Comparison of ENCODE assay signal across 8 cellular contexts in the genomic region with DNA sequence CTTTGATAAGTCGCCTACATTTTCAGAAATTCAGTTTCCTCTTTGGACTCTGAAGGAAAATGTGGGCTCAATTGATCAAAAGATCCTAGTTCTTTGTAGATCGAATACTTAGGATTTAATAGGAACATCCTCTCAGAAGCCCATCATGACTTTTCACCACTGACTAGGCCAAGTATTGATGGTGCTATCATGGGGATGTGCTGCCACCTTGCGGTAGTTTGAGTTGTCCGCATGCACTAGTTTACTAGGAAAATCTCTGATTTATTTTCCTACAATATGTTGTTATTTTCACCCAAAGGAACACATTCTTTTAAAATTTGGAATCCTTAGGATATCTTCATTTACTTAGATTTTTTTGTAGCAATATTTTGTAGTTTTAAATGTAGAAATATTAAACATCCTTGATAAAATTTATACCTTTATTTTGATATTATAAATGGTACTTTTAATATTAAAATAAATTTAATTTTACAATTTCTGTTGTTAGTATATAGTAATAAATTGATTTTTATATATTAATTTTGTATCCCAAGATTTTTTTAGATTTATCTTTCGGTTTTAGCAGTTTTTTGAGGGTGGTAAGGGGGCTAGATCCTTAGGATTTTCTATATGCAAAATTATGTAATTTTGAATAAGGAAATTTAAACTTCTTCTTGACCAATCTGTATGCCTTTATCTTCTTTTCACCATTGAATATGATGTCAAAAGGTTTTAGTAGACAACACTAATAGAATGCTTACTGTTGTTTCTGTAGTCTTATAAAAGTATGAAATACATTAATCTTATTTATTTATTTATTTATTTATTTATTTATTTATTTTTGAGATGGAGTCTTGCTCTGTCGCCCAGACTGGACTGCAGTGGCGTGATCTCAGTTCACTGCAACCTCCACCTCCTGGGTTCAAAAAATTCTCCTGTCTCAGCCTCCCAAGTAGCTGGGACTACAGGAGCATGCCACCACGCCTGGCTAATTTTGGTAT. TPM values are rescaled to one million over a fixed set of nuclear protein-coding genes. Genes with fewer than 3 reads are reported as not detected.
DNase-seq lines count a peak whose midpoint lies in the region; ATAC-seq, FAIRE-seq and TF ChIP-seq lines count a peak whose summit lies in the region.

No MANE protein-coding gene starts in this region.

- H2AFZ ChIP-seq in DND-41 (ENCODE audit: low read depth, low read length), result no peak overlapping the region

- H3K9me3 ChIP-seq in DND-41 (ENCODE audit: insufficient read depth, low read length, severe bottlenecking), result no peaks in the 10 kb centered on the region
- H3K9me3 ChIP-seq in kidney (ENCODE audit: control insufficient read depth in 1 of 2, low read length in 2 of 2), result no peaks in the 10 kb centered on the region

- peaks cover 7% of the 10 kb centered on the region for H3K27me3 ChIP-seq in DND-41 (ENCODE audit: insufficient read depth, low read length, poor library complexity)

- H3K79me2 ChIP-seq in DND-41 (ENCODE audit: insufficient read depth, low read length), result no peaks in the 10 kb centered on the region

- ATAC-seq in DND-41 (ENCODE audit: insufficient read depth, low read depth), result peak; percentile 80
- ATAC-seq in GM21825 (IDR thresholded peaks at IDR 0.05; ENCODE audit: unreplicated experiment), result no peak

- H3K36me3 ChIP-seq in DND-41 (ENCODE audit: insufficient read depth, low read length), result no peaks in the 10 kb centered on the region
- no peaks in the 10 kb centered on the region for H3K36me3 ChIP-seq in kidney (ENCODE audit: control insufficient read depth in 1 of 2, insufficient read depth in 2 of 2, low read length in 2 of 2)

- H3K4me1 ChIP-seq in DND-41 (ENCODE audit: insufficient read depth, low read length) (no peaks in the 10 kb centered on the region), kidney (ENCODE audit: control insufficient read depth in 1 of 2, insufficient read depth in 1 of 2, low read depth in 1 of 2, low read length in 2 of 2) (no peaks in the 10 kb centered on the region)

- intact Hi-C loops in kidney (cut with DNase I), result loop anchor here (10.0 kb wide), 1 partner anchor 79 kb away; no protein-coding TSS in a partner anchor

- no peaks in the 10 kb centered on the region for H4K20me1 ChIP-seq in DND-41 (ENCODE audit: insufficient read depth, low read length)

- TF ChIP-seq CTCF in DND-41 (IDR thresholded peaks at IDR 0.05; ENCODE audit: borderline replicate concordance, extremely low read depth, low read length, poor library complexity, severe bottlenecking) (peak; percentile 95), HFF-Myc (IDR thresholded peaks at IDR 0.05; ENCODE audit: low read depth, low read length, missing control alignments) (peak; percentile 88), cardiac fibroblast (IDR thresholded peaks at IDR 0.05; ENCODE audit: low read depth, low read length) (peak; percentile 84), kidney (IDR thresholded peaks at IDR 0.05; ENCODE audit: borderline replicate concordance, extremely low read depth, insufficient read depth) (peak; percentile 77)

- no peak overlapping the region for H3K9ac ChIP-seq in DND-41 (ENCODE audit: low read depth, low read length)
- no peak overlapping the region for H3K9ac ChIP-seq in kidney (ENCODE audit: low read length in 2 of 2)

- no peak overlapping the region for H3K4me3 ChIP-seq in DND-41 (ENCODE audit: low read depth in 1 of 2, low read length in 2 of 2)
- no peak overlapping the region for H3K4me3 ChIP-seq in HFF-Myc (replicated peaks; ENCODE audit: low read depth, low read length)
- H3K4me3 ChIP-seq in cardiac fibroblast (replicated peaks in 1 of 2; ENCODE audit: low read depth in 2 of 2, low read length in 2 of 2), result no peak overlapping the region
- no peak overlapping the region for H3K4me3 ChIP-seq in kidney (ENCODE audit: low read length in 2 of 2)

- H3K27ac ChIP-seq in DND-41 (ENCODE audit: low read length), result no peak overlapping the region
- no peak overlapping the region for H3K27ac ChIP-seq in kidney (ENCODE audit: low read depth in 2 of 2, low read length in 2 of 2)

- DNase-seq in DND-41 (peak; percentile 76), HFF-Myc (ENCODE audit: extremely low read depth, low read depth) (peak; percentile 68), NCI-H2171 treated with DMSO at 0.1 percent for 48 hours (lab: John Stamatoyannopoulos, UW) (peak; percentile 84), cardiac fibroblast (ENCODE audit: low read depth in 2 of 2) (peak; percentile 82 to 83), kidney (peak; percentile 65)
- peak; percentile 44 to 66 (median 58) for DNase-seq in activated CD4-positive, CD25-positive, alpha-beta regulatory T cell (lab: John Stamatoyannopoulos, UW)
- DNase-seq in stimulated activated CD4-positive, alpha-beta T cell treated with anti-CD3 and anti-CD28 coated beads, Interleukin-2, amount 100 ng/mL, for 24 hours, result peak; percentile 85

- no peak overlapping the region for H3K4me2 ChIP-seq in DND-41 (ENCODE audit: insufficient read depth, low read length)

- FAIRE-seq in kidney (lab: Jason Lieb, UNC), result peak; percentile 96

RNA-seq across cellular contexts. Expression of gene OR9K2, which starts 52.9 kb away (rescaled TPM):
- total RNA-seq in kidney, result not detected
- not detected for polyA plus RNA-seq in kidney (ENCODE audit: insufficient read depth, low read depth, low replicate concordance)

RNA-seq across cellular contexts. Expression of gene NEUROD4, which starts 53.6 kb away (rescaled TPM):
- not detected for total RNA-seq in kidney
- not detected for polyA plus RNA-seq in kidney (ENCODE audit: insufficient read depth, low read depth, low replicate concordance)
